ENCODE assay signal across 30 cellular contexts in the genomic region with DNA sequence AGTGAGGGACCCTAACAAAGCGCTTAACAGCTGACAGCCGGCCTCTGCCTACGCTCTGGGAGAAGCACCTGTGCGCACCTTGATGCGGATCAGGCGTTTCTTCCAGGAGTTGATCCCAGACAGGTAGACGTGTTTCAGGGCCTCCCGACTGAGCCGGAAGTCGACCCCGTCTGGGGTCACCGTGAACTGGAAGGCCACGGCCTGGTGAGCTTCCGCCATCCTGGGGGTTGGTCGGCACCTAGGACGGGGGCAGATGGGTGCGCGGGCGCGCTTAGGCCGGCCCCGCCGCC. TPM values are rescaled to one million over a fixed set of nuclear protein-coding genes. Genes with fewer than 3 reads are reported as not detected.
A peak's percentile ranks its signal among the peaks of the same experiment; 100 is the strongest.
DNase-seq lines count a peak whose midpoint lies in the region; ATAC-seq and TF ChIP-seq lines count a peak whose summit lies in the region.
"Had no signal": no experiment of that assay in that cellular context is flagged by ENCODE, and none has a peak within 500 bp of the region (broad histone marks: within the 10 kb centered on the region; RNA-seq: fewer than 3 reads in every experiment).

No MANE protein-coding gene starts in this region.

- ATAC-seq in activated CD8-positive, alpha-beta T cell treated with anti-CD3 and anti-CD28 coated beads, Interleukin-2, amount 10 ng/mL, durations not matched to agents 7 days and 5 days = no peak
- ATAC-seq in activated CD8-positive, alpha-beta T cell treated with anti-CD3 and anti-CD28 coated beads for 36 hours = no peak
- no peak for ATAC-seq in CD4-positive, alpha-beta T cell (ENCODE audit: poor library complexity)
- ATAC-seq in activated T-helper 17 cell treated with anti-CD3 and anti-CD28 coated beads, Interleukin-2, amount 50 U/mL, for 72 hours (replicated peaks) = no peak
- ATAC-seq: activated CD4-positive, CD25-positive, alpha-beta regulatory T cell treated with anti-CD3 and anti-CD28 coated beads, Interleukin-2, amount 50 U/mL, for 24 hours had no signal

- no peaks in the 10 kb centered on the region for H3K9me3 ChIP-seq in CD4-positive, alpha-beta T cell (ENCODE audit: control insufficient read depth, low read length)
- no peaks in the 10 kb centered on the region for H3K9me3 ChIP-seq in parathyroid adenoma (ENCODE audit: control insufficient read depth, low read length)
- H3K9me3 ChIP-seq: breast epithelium, HAP-1, tibial nerve had no signal

- CTCF ChIA-PET in activated CD8-positive, alpha-beta T cell treated with anti-CD3 and anti-CD28 coated beads, Interleukin-2, amount 10 ng/mL, durations not matched to agents 7 days and 5 days (lab: Charles Lee) = interaction anchor here (2.0 kb wide), 1 partner anchor 15 kb away, joined by 13 read pairs; the partner anchor contains the start of gene SYCE3
- CTCF ChIA-PET in activated CD8-positive, alpha-beta T cell treated with anti-CD3 and anti-CD28 coated beads for 36 hours (lab: Charles Lee) = interaction anchor here (1.3 to 3.6 kb wide), 2 partner anchors 14 to 52 kb away, joined by 3 to 18 read pairs; partner anchors contain the start of genes SCO2 and SYCE3
- CTCF ChIA-PET in CD4-positive, alpha-beta T cell (lab: Charles Lee) = interaction anchor here (0.9 to 1.9 kb wide), 2 partner anchors 15 to 43 kb away, joined by 3 to 5 read pairs; partner anchors contain the start of gene SYCE3

- H3K9me3 Mint-ChIP-seq in activated CD8-positive, alpha-beta T cell treated with anti-CD3 and anti-CD28 coated beads, Interleukin-2, amount 10 ng/mL, durations not matched to agents 7 days and 5 days (ENCODE audit: insufficient read depth) = no peaks in the 10 kb centered on the region
- H3K9me3 Mint-ChIP-seq in activated CD8-positive, alpha-beta T cell treated with anti-CD3 and anti-CD28 coated beads for 36 hours = no peaks in the 10 kb centered on the region
- H3K9me3 Mint-ChIP-seq in CD4-positive, alpha-beta T cell = no peaks in the 10 kb centered on the region
- H3K9me3 Mint-ChIP-seq in activated T-helper 17 cell treated with anti-CD3 and anti-CD28 coated beads, Interleukin-2, amount 50 U/mL, for 72 hours = no peaks in the 10 kb centered on the region
- H3K9me3 Mint-ChIP-seq: activated T-cell treated with anti-CD3 and anti-CD28 coated beads, Interleukin-2, amount 50 U/mL, for 24 hours; neural crest cell had no signal

- no peak overlapping the region for H3K27ac ChIP-seq in CD4-positive, alpha-beta T cell (ENCODE audit: low read depth, low read length)
- peak overlapping the region; percentile 88 for H3K27ac ChIP-seq in parathyroid adenoma
- H3K27ac ChIP-seq: breast epithelium, epithelial cell of prostate, PC-9 had no signal

- intact Hi-C loops in activated CD8-positive, alpha-beta T cell treated with anti-CD3 and anti-CD28 coated beads for 36 hours (cut with micrococcal nuclease) = no loop called here
- intact Hi-C loops in CD4-positive, alpha-beta T cell (cut with DNase I, micrococcal nuclease) = no loop called here

- H3K4me1 ChIP-seq in parathyroid adenoma = no peaks in the 10 kb centered on the region

- H3K4me2 ChIP-seq in parathyroid adenoma (ENCODE audit: low read length) = no peak overlapping the region
- H3K4me2 ChIP-seq: PC-9 had no signal

- no peaks in the 10 kb centered on the region for H3K27me3 ChIP-seq in CD4-positive, alpha-beta T cell (ENCODE audit: control insufficient read depth, insufficient read depth, low read length)
- no peaks in the 10 kb centered on the region for H3K27me3 ChIP-seq in parathyroid adenoma (ENCODE audit: control insufficient read depth, insufficient read depth, low read length)
- H3K27me3 ChIP-seq: breast epithelium had no signal

- H3K4me3 Mint-ChIP-seq in activated CD8-positive, alpha-beta T cell treated with anti-CD3 and anti-CD28 coated beads, Interleukin-2, amount 10 ng/mL, durations not matched to agents 7 days and 5 days = peak overlapping the region; percentile 51
- no peak overlapping the region for H3K4me3 Mint-ChIP-seq in activated CD8-positive, alpha-beta T cell treated with anti-CD3 and anti-CD28 coated beads for 36 hours
- H3K4me3 Mint-ChIP-seq in CD4-positive, alpha-beta T cell = peak overlapping the region; percentile 48
- H3K4me3 Mint-ChIP-seq in activated T-helper 17 cell treated with anti-CD3 and anti-CD28 coated beads, Interleukin-2, amount 50 U/mL, for 72 hours = peak overlapping the region; percentile 13
- H3K4me3 Mint-ChIP-seq: activated T-cell treated with anti-CD3 and anti-CD28 coated beads, Interleukin-2, amount 50 U/mL, for 24 hours; B cell had no signal

- H3K4me3 ChIP-seq in parathyroid adenoma (ENCODE audit: low read depth, low read length) = no peak overlapping the region
- H3K4me3 ChIP-seq: breast epithelium, HAP-1, PC-9, tibial nerve had no signal

- POLR2A ChIA-PET in activated CD8-positive, alpha-beta T cell treated with anti-CD3 and anti-CD28 coated beads, Interleukin-2, amount 10 ng/mL, durations not matched to agents 7 days and 5 days (lab: Charles Lee) = interaction anchor here (0.5 to 2.4 kb wide), 3 partner anchors 44 to 234 kb away, joined by 3 to 10 read pairs (median 4); partner anchors contain the start of gene SCO2
- POLR2A ChIA-PET in activated CD8-positive, alpha-beta T cell treated with anti-CD3 and anti-CD28 coated beads for 36 hours (lab: Charles Lee) = interaction anchor here (0.7 to 1.6 kb wide), 4 partner anchors 12 to 52 kb away, joined by 3 to 9 read pairs (median 5); partner anchors contain the start of gene SCO2
- POLR2A ChIA-PET in CD4-positive, alpha-beta T cell (lab: Charles Lee) = interaction anchor here (1.0 to 2.4 kb wide), 4 partner anchors 29 to 52 kb away, joined by 3 to 11 read pairs (median 8); partner anchors contain the start of genes SCO2 and TYMP

- H3K27ac Mint-ChIP-seq in activated CD8-positive, alpha-beta T cell treated with anti-CD3 and anti-CD28 coated beads, Interleukin-2, amount 10 ng/mL, durations not matched to agents 7 days and 5 days = peak overlapping the region; percentile 83
- no peak overlapping the region for H3K27ac Mint-ChIP-seq in activated CD8-positive, alpha-beta T cell treated with anti-CD3 and anti-CD28 coated beads for 36 hours
- no peak overlapping the region for H3K27ac Mint-ChIP-seq in CD4-positive, alpha-beta T cell
- H3K27ac Mint-ChIP-seq in activated T-helper 17 cell treated with anti-CD3 and anti-CD28 coated beads, Interleukin-2, amount 50 U/mL, for 72 hours = no peak overlapping the region
- H3K27ac Mint-ChIP-seq: activated T-cell treated with anti-CD3 and anti-CD28 coated beads, Interleukin-2, amount 50 U/mL, for 24 hours; B cell had no signal

- no peaks in the 10 kb centered on the region for H3K36me3 ChIP-seq in parathyroid adenoma (ENCODE audit: control insufficient read depth, insufficient read depth, low read length)
- H3K36me3 ChIP-seq: breast epithelium had no signal

- DNase-seq in activated CD8-positive, alpha-beta T cell treated with anti-CD3 and anti-CD28 coated beads, Interleukin-2, amount 10 ng/mL, durations not matched to agents 7 days and 5 days = no peak
- DNase-seq in activated CD8-positive, alpha-beta T cell treated with anti-CD3 and anti-CD28 coated beads for 36 hours = no peak
- no peak for DNase-seq in CD4-positive, alpha-beta T cell
- DNase-seq in ACHN (no peak), NCI-H446 treated with DMSO at 0.1 percent for 48 hours (lab: John Stamatoyannopoulos, UW) (no peak), DMS153 treated with DMSO at 0.1 percent for 48 hours (lab: John Stamatoyannopoulos, UW; ENCODE audit: unreplicated experiment) (no peak)
- DNase-seq: activated gamma-delta T cell treated with Interleukin-2 at 50 U/mL for 16 hours; activated T-cell treated with anti-CD3 and anti-CD28 coated beads, Interleukin-2, amount 50 U/mL, for 24 hours; amygdala; DMS79; effector CD4-positive, alpha-beta T cell; GF-D8; NCI-H1092; NCI-H187; NCI-H524 treated with DMSO at 0.1 percent for 48 hours; PC-9; SIG-M5; SW 1271 had no signal

- H3K27me3 Mint-ChIP-seq in activated CD8-positive, alpha-beta T cell treated with anti-CD3 and anti-CD28 coated beads, Interleukin-2, amount 10 ng/mL, durations not matched to agents 7 days and 5 days (ENCODE audit: low read depth) = no peaks in the 10 kb centered on the region
- H3K27me3 Mint-ChIP-seq in activated CD8-positive, alpha-beta T cell treated with anti-CD3 and anti-CD28 coated beads for 36 hours = no peaks in the 10 kb centered on the region
- H3K27me3 Mint-ChIP-seq in CD4-positive, alpha-beta T cell = no peaks in the 10 kb centered on the region
- H3K27me3 Mint-ChIP-seq in activated T-helper 17 cell treated with anti-CD3 and anti-CD28 coated beads, Interleukin-2, amount 50 U/mL, for 72 hours = no peaks in the 10 kb centered on the region
- H3K27me3 Mint-ChIP-seq: activated T-cell treated with anti-CD3 and anti-CD28 coated beads, Interleukin-2, amount 50 U/mL, for 24 hours; B cell had no signal

- H3K79me2 ChIP-seq in parathyroid adenoma = no peaks in the 10 kb centered on the region

- H3K4me1 Mint-ChIP-seq in activated CD8-positive, alpha-beta T cell treated with anti-CD3 and anti-CD28 coated beads, Interleukin-2, amount 10 ng/mL, durations not matched to agents 7 days and 5 days (ENCODE audit: low read depth) = peaks cover 41% of the 10 kb centered on the region
- peaks cover 17% of the 10 kb centered on the region for H3K4me1 Mint-ChIP-seq in activated CD8-positive, alpha-beta T cell treated with anti-CD3 and anti-CD28 coated beads for 36 hours (ENCODE audit: low read depth)
- peaks cover 23% of the 10 kb centered on the region for H3K4me1 Mint-ChIP-seq in CD4-positive, alpha-beta T cell (ENCODE audit: low read depth)
- peaks cover 5% of the 10 kb centered on the region for H3K4me1 Mint-ChIP-seq in activated T-helper 17 cell treated with anti-CD3 and anti-CD28 coated beads, Interleukin-2, amount 50 U/mL, for 72 hours
- H3K4me1 Mint-ChIP-seq: neural crest cell had no signal

- in situ Hi-C loops in ACHN (cut with HindIII; ENCODE audit: low pct_ligation_motif_present, low pct_unique_long_range_greater_than_20kb, low sequenced_read_pairs) = no loop called here

- no peak for TF ChIP-seq CTCF in activated CD8-positive, alpha-beta T cell treated with anti-CD3 and anti-CD28 coated beads for 36 hours (IDR thresholded peaks at IDR 0.05)
- TF ChIP-seq CTCF in CD4-positive, alpha-beta T cell (IDR thresholded peaks at IDR 0.05) = no peak
- no peak for TF ChIP-seq CTCF in parathyroid adenoma (IDR thresholded peaks at IDR 0.05)

- H2AFZ ChIP-seq in parathyroid adenoma = no peak overlapping the region
- H2AFZ ChIP-seq: PC-9 had no signal

- peaks cover 35% of the 10 kb centered on the region for H3K36me3 Mint-ChIP-seq in activated CD8-positive, alpha-beta T cell treated with anti-CD3 and anti-CD28 coated beads, Interleukin-2, amount 10 ng/mL, durations not matched to agents 7 days and 5 days (ENCODE audit: low read depth)
- H3K36me3 Mint-ChIP-seq in activated CD8-positive, alpha-beta T cell treated with anti-CD3 and anti-CD28 coated beads for 36 hours (ENCODE audit: low read depth) = peaks cover 23% of the 10 kb centered on the region
- H3K36me3 Mint-ChIP-seq in CD4-positive, alpha-beta T cell (ENCODE audit: low read depth) = peaks cover 34% of the 10 kb centered on the region
- peaks cover 39% of the 10 kb centered on the region for H3K36me3 Mint-ChIP-seq in activated T-helper 17 cell treated with anti-CD3 and anti-CD28 coated beads, Interleukin-2, amount 50 U/mL, for 72 hours (ENCODE audit: low read depth)

- H3K9ac ChIP-seq in parathyroid adenoma = no peak overlapping the region

RNA-seq across cellular contexts. Expression of gene CPT1B, which starts 0.6 kb away (rescaled TPM):
- 10 to 100 TPM; 77.4 to 80.9 TPM for total RNA-seq in activated CD8-positive, alpha-beta T cell treated with anti-CD3 and anti-CD28 coated beads, Interleukin-2, amount 10 ng/mL, durations not matched to agents 7 days and 5 days
- 10 to 100 TPM; 42.9 to 43.7 TPM for total RNA-seq in activated CD8-positive, alpha-beta T cell treated with anti-CD3 and anti-CD28 coated beads for 36 hours
- 10 to 100 TPM; 59.1 to 68.3 TPM for total RNA-seq in CD4-positive, alpha-beta T cell
- 10 to 100 TPM; 57.3 to 62.8 TPM for total RNA-seq in activated T-helper 17 cell treated with anti-CD3 and anti-CD28 coated beads, Interleukin-2, amount 50 U/mL, for 72 hours

RNA-seq across cellular contexts. Expression of gene CHKB, which starts 5.0 kb away (rescaled TPM):
- 100 to 1,000 TPM in 1 of 2 experiments, 10 to 100 TPM in 1; 98.9 to 101 TPM for total RNA-seq in activated CD8-positive, alpha-beta T cell treated with anti-CD3 and anti-CD28 coated beads, Interleukin-2, amount 10 ng/mL, durations not matched to agents 7 days and 5 days
- 10 to 100 TPM; 55.6 to 60.3 TPM for total RNA-seq in activated CD8-positive, alpha-beta T cell treated with anti-CD3 and anti-CD28 coated beads for 36 hours
- total RNA-seq in CD4-positive, alpha-beta T cell = 100 to 1,000 TPM; 152 to 156 TPM
- 10 to 100 TPM; 72.3 to 86.2 TPM for total RNA-seq in activated T-helper 17 cell treated with anti-CD3 and anti-CD28 coated beads, Interleukin-2, amount 50 U/mL, for 72 hours

RNA-seq across cellular contexts. Expression of gene SYCE3, which starts 14.9 kb away (rescaled TPM):
- total RNA-seq in activated CD8-positive, alpha-beta T cell treated with anti-CD3 and anti-CD28 coated beads, Interleukin-2, amount 10 ng/mL, durations not matched to agents 7 days and 5 days = not detected
- total RNA-seq in activated CD8-positive, alpha-beta T cell treated with anti-CD3 and anti-CD28 coated beads for 36 hours = not detected
- total RNA-seq in CD4-positive, alpha-beta T cell = not detected
- total RNA-seq in activated T-helper 17 cell treated with anti-CD3 and anti-CD28 coated beads, Interleukin-2, amount 50 U/mL, for 72 hours = 1 to 10 TPM in 1 of 2 donors, under 1 TPM in 1; 0.65 to 2.3 TPM
- total RNA-seq: A673, B cell, breast epithelium, lung microvascular endothelial cell, mucosa of gallbladder, neural crest cell, PC-9, tibial nerve had no signal

RNA-seq across cellular contexts. Expression of gene MAPK8IP2, which starts 23.0 kb away (rescaled TPM):
- total RNA-seq in activated CD8-positive, alpha-beta T cell treated with anti-CD3 and anti-CD28 coated beads, Interleukin-2, amount 10 ng/mL, durations not matched to agents 7 days and 5 days = under 1 TPM; 0.29 to 0.31 TPM
- under 1 TPM; 0.11 TPM for total RNA-seq in activated CD8-positive, alpha-beta T cell treated with anti-CD3 and anti-CD28 coated beads for 36 hours
- under 1 TPM; 0.31 to 0.52 TPM for total RNA-seq in CD4-positive, alpha-beta T cell
- under 1 TPM; 0.50 to 0.65 TPM for total RNA-seq in activated T-helper 17 cell treated with anti-CD3 and anti-CD28 coated beads, Interleukin-2, amount 50 U/mL, for 72 hours

RNA-seq across cellular contexts. Expression of gene KLHDC7B, which starts 31.9 kb away (rescaled TPM):
- total RNA-seq in activated CD8-positive, alpha-beta T cell treated with anti-CD3 and anti-CD28 coated beads, Interleukin-2, amount 10 ng/mL, durations not matched to agents 7 days and 5 days = 10 to 100 TPM; 10.6 to 12.0 TPM
- total RNA-seq in activated CD8-positive, alpha-beta T cell treated with anti-CD3 and anti-CD28 coated beads for 36 hours = 1 to 10 TPM; 5.8 to 6.8 TPM
- total RNA-seq in CD4-positive, alpha-beta T cell = 1 to 10 TPM; 2.3 TPM
- total RNA-seq in activated T-helper 17 cell treated with anti-CD3 and anti-CD28 coated beads, Interleukin-2, amount 50 U/mL, for 72 hours = 1 to 10 TPM; 4.2 to 4.4 TPM
- total RNA-seq: lung microvascular endothelial cell had no signal
